Comparison of ENCODE assay signal across 7 cellular contexts in the genomic region with DNA sequence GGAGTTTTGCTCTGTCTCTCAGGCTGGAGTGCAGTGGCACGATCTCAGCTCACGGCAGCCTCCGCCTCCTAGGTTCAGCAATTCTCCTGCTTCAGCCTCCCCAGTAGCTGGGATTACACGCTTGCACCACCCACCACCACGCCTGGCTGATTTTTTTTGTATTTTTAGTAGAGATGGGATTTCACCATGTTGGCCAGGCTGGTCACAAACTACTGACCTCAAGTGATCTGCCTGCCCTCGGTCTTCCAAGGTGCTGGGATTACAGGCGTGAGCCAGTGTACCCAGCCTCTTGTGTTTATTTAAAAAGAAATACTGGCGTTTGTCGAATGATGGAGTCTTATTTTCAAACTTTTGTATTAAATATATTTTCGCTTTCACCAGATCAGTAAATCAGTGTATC.
DNase-seq lines count a peak whose midpoint lies in the region; ATAC-seq and TF ChIP-seq lines count a peak whose summit lies in the region.
"Not testable (repeated sequence)": the region's sequence is repeated elsewhere in the genome, so short reads cannot be mapped to it uniquely, and the experiment has no call there.

No MANE protein-coding gene starts in this region.

- not testable (repeated sequence) for H3K27me3 Mint-ChIP-seq in CD4-positive, alpha-beta T cell; activated T-cell treated with anti-CD3 and anti-CD28 coated beads, Interleukin-2, amount 50 U/mL, for 72 hours (ENCODE audit: low read depth); dendritic cell treated with granulocyte-macrophage colony-stimulating factor and Interleukin-4, amounts not matched to agents 40 ng/mL and 50 ng/mL, for 4 days; naive thymus-derived CD4-positive, alpha-beta T cell

- peaks cover 67% of the 10 kb centered on the region for H3K4me1 Mint-ChIP-seq in CD4-positive, alpha-beta T cell (ENCODE audit: low read depth)
- peaks cover 67% of the 10 kb centered on the region for H3K4me1 Mint-ChIP-seq in activated T-cell treated with anti-CD3 and anti-CD28 coated beads, Interleukin-2, amount 50 U/mL, for 72 hours (ENCODE audit: low read depth)
- H3K4me1 Mint-ChIP-seq in dendritic cell treated with granulocyte-macrophage colony-stimulating factor and Interleukin-4, amounts not matched to agents 40 ng/mL and 50 ng/mL, for 4 days (ENCODE audit: low read depth) = peaks cover 71% of the 10 kb centered on the region
- peaks cover 27 to 67% (median 62%) of the 10 kb centered on the region in 7 donors for H3K4me1 Mint-ChIP-seq in naive thymus-derived CD4-positive, alpha-beta T cell

- peak overlapping the region; percentile 38; the same call in 1 of the 2 replicates for H3K9ac ChIP-seq in MM.1S (ENCODE audit: low read length)

- H3F3A ChIP-seq in MM.1S (ENCODE audit: insufficient read depth, low read length) = peaks cover 25% of the 10 kb centered on the region

- not testable (repeated sequence) for ATAC-seq in CD4-positive, alpha-beta T cell (ENCODE audit: poor library complexity); activated T-cell treated with anti-CD3 and anti-CD28 coated beads, Interleukin-2, amount 50 U/mL, for 72 hours (replicated peaks in 1 of 2); naive thymus-derived CD4-positive, alpha-beta T cell

- H2AFZ ChIP-seq in MM.1S (ENCODE audit: low read length) = not testable (repeated sequence)

- H3K4me3 ChIP-seq in MM.1S (ENCODE audit: low read length) = peak overlapping the region; percentile 53
- H3K4me3 ChIP-seq in naive thymus-derived CD4-positive, alpha-beta T cell (ENCODE audit: low read length); spleen: not testable (repeated sequence)

- not testable (repeated sequence) for H3K4me3 Mint-ChIP-seq in CD4-positive, alpha-beta T cell; dendritic cell treated with granulocyte-macrophage colony-stimulating factor and Interleukin-4, amounts not matched to agents 40 ng/mL and 50 ng/mL, for 4 days
- peak overlapping the region in 1 of 2 donors; percentile 92 for H3K4me3 Mint-ChIP-seq in activated T-cell treated with anti-CD3 and anti-CD28 coated beads, Interleukin-2, amount 50 U/mL, for 72 hours
- H3K4me3 Mint-ChIP-seq in naive thymus-derived CD4-positive, alpha-beta T cell = peak overlapping the region in 4 of 10 donors; percentile 45 to 87 (median 81)

- not testable (repeated sequence) for TF ChIP-seq CTCF in CD4-positive, alpha-beta T cell (IDR thresholded peaks at IDR 0.05); MM.1S (IDR thresholded peaks at IDR 0.05; ENCODE audit: low read length); RWPE1 (conservative IDR thresholded peaks at IDR 0.05; ENCODE audit: low read depth); spleen (IDR thresholded peaks at IDR 0.05 in 8 of 11, conservative IDR thresholded peaks at IDR 0.05 in 3 of 11)

- intact Hi-C loops in CD4-positive, alpha-beta T cell (cut with DNase I, micrococcal nuclease) = loop anchor here in 1 of 2 experiments (5.0 kb wide), 1 partner anchor 65 kb away; no protein-coding TSS in a partner anchor
- intact Hi-C loops in dendritic cell treated with granulocyte-macrophage colony-stimulating factor and Interleukin-4, amounts not matched to agents 40 ng/mL and 50 ng/mL, for 4 days (cut with micrococcal nuclease) = loop anchor here (10.0 kb wide), 1 partner anchor 58 kb away; no protein-coding TSS in a partner anchor
- intact Hi-C loops in naive thymus-derived CD4-positive, alpha-beta T cell (cut with micrococcal nuclease) = loop anchor here in 1 of 2 donors (2.0 kb wide), 1 partner anchor 36 kb away; no protein-coding TSS in a partner anchor
- intact Hi-C loops in spleen (cut with DNase I; ENCODE audit: low total_unique reads) = not testable (repeated sequence)

- H3K4me2 ChIP-seq in MM.1S (ENCODE audit: low read depth, low read length) = peak overlapping the region; percentile 84

- not testable (repeated sequence) for H3K9me3 Mint-ChIP-seq in CD4-positive, alpha-beta T cell; activated T-cell treated with anti-CD3 and anti-CD28 coated beads, Interleukin-2, amount 50 U/mL, for 72 hours; dendritic cell treated with granulocyte-macrophage colony-stimulating factor and Interleukin-4, amounts not matched to agents 40 ng/mL and 50 ng/mL, for 4 days; naive thymus-derived CD4-positive, alpha-beta T cell

- not testable (repeated sequence) for TF ChIP-seq POLR2A in spleen (IDR thresholded peaks at IDR 0.05)

- peak overlapping the region; percentile 11 for H3K27ac Mint-ChIP-seq in CD4-positive, alpha-beta T cell
- H3K27ac Mint-ChIP-seq in activated T-cell treated with anti-CD3 and anti-CD28 coated beads, Interleukin-2, amount 50 U/mL, for 72 hours = peak overlapping the region; percentile 19
- H3K27ac Mint-ChIP-seq in dendritic cell treated with granulocyte-macrophage colony-stimulating factor and Interleukin-4, amounts not matched to agents 40 ng/mL and 50 ng/mL, for 4 days = peak overlapping the region; percentile 87
- peak overlapping the region in 5 of 9 donors; percentile 10 to 86 (median 71) for H3K27ac Mint-ChIP-seq in naive thymus-derived CD4-positive, alpha-beta T cell

- CTCF ChIA-PET in CD4-positive, alpha-beta T cell (lab: Charles Lee) = interaction anchor here (0.9 kb wide), 1 partner anchor 21 kb away, joined by 4 read pairs; no protein-coding TSS in a partner anchor
- CTCF ChIA-PET in RWPE1 (lab: Yijun Ruan, JAX); naive thymus-derived CD4-positive, alpha-beta T cell (lab: Charles Lee): not testable (repeated sequence)

- 85 to 93% (median 92%) methylated on average over 10 of the region's 10 CpGs for WGBS in spleen, 5 donors

- not testable (repeated sequence) for H3K9me3 ChIP-seq in CD4-positive, alpha-beta T cell (ENCODE audit: control insufficient read depth, low read length); MM.1S (replicated peaks; ENCODE audit: insufficient read depth, low read length); naive thymus-derived CD4-positive, alpha-beta T cell (ENCODE audit: control insufficient read depth in 2 of 3, low read length in 3 of 3); spleen

- DNase-seq in CD4-positive, alpha-beta T cell; MM.1S; RWPE1 (ENCODE audit: low spot score); activated T-cell treated with anti-CD3 and anti-CD28 coated beads, Interleukin-2, amount 50 U/mL, for 72 hours; naive thymus-derived CD4-positive, alpha-beta T cell; spleen: not testable (repeated sequence)

- H3K9me2 ChIP-seq in MM.1S (replicated peaks; ENCODE audit: insufficient read depth, low read length) = not testable (repeated sequence)

- POLR2A ChIA-PET in CD4-positive, alpha-beta T cell (lab: Charles Lee); RWPE1 (lab: Yijun Ruan, JAX; ENCODE audit: low non-redundant PET); naive thymus-derived CD4-positive, alpha-beta T cell (lab: Charles Lee): not testable (repeated sequence)

- H3K27ac ChIP-seq in CD4-positive, alpha-beta T cell (ENCODE audit: low read depth, low read length); naive thymus-derived CD4-positive, alpha-beta T cell (ENCODE audit: low read depth, low read length): not testable (repeated sequence)
- H3K27ac ChIP-seq in MM.1S (ENCODE audit: low read length) (peak overlapping the region; percentile 69; the same call in 1 of the 2 replicates), RWPE1 (0 out of 2 replicates have a peak overlapping the region, but pooled peaks have one; percentile 7), spleen (peak overlapping the region in 6 of 8 donors; percentile 64 to 79 (median 72))

- H3K36me3 Mint-ChIP-seq in CD4-positive, alpha-beta T cell (ENCODE audit: low read depth); activated T-cell treated with anti-CD3 and anti-CD28 coated beads, Interleukin-2, amount 50 U/mL, for 72 hours (ENCODE audit: insufficient read depth in 2 of 2): not testable (repeated sequence)
- H3K36me3 Mint-ChIP-seq in dendritic cell treated with granulocyte-macrophage colony-stimulating factor and Interleukin-4, amounts not matched to agents 40 ng/mL and 50 ng/mL, for 4 days (ENCODE audit: low read depth) = peaks cover 47% of the 10 kb centered on the region
- peaks cover 0 to 11% (median 4%) of the 10 kb centered on the region in 5 donors for H3K36me3 Mint-ChIP-seq in naive thymus-derived CD4-positive, alpha-beta T cell

- H3K4me1 ChIP-seq in MM.1S (ENCODE audit: low read length); naive thymus-derived CD4-positive, alpha-beta T cell (ENCODE audit: control insufficient read depth in 2 of 2, insufficient read depth in 2 of 2, low read length in 2 of 2): not testable (repeated sequence)
- H3K4me1 ChIP-seq in spleen = peaks cover 16 to 86% (median 41%) of the 10 kb centered on the region in 6 donors

- H4K20me1 ChIP-seq in MM.1S (ENCODE audit: insufficient read depth, low read length) = not testable (repeated sequence)

- H3K79me2 ChIP-seq in MM.1S (ENCODE audit: low read length) = peaks cover 86% of the 10 kb centered on the region

- H3K27me3 ChIP-seq in CD4-positive, alpha-beta T cell (ENCODE audit: control insufficient read depth, insufficient read depth, low read length); MM.1S (replicated peaks; ENCODE audit: insufficient read depth, low read length); naive thymus-derived CD4-positive, alpha-beta T cell (ENCODE audit: control insufficient read depth in 2 of 2, insufficient read depth in 2 of 2, low read length in 2 of 2); spleen (replicated peaks in 1 of 7): not testable (repeated sequence)

- not testable (repeated sequence) for H3K36me3 ChIP-seq in MM.1S (replicated peaks; ENCODE audit: insufficient read depth, low read length); naive thymus-derived CD4-positive, alpha-beta T cell (ENCODE audit: control insufficient read depth in 2 of 3, insufficient read depth in 3 of 3, low read length in 3 of 3); spleen

Comparison
In these comparisons a context has a peak if more than half of its experiments do, and no peak if none do; other contexts are left out.
1. H3K27ac Mint-ChIP-seq: peak in every context shown above with its lines; median percentile 87 in dendritic cell treated with granulocyte-macrophage colony-stimulating factor and Interleukin-4, amounts not matched to agents 40 ng/mL and 50 ng/mL, for 4 days; 71 in naive thymus-derived CD4-positive, alpha-beta T cell; 19 in activated T-cell treated with anti-CD3 and anti-CD28 coated beads, Interleukin-2, amount 50 U/mL, for 72 hours; 11 in CD4-positive, alpha-beta T cell.